In genomic region chr9:72415163-72415562, GRCh38 we compare ENCODE assay signal across 22 cellular contexts. TPM values are rescaled to one million over a fixed set of nuclear protein-coding genes. Genes with fewer than 3 reads are reported as not detected.
A peak's percentile ranks its signal among the peaks of the same experiment; 100 is the strongest.
DNase-seq lines count a peak whose midpoint lies in the region; ATAC-seq and TF ChIP-seq lines count a peak whose summit lies in the region.
"Had no signal": no experiment of that assay in that cellular context is flagged by ENCODE, and none has a peak within 500 bp of the region (broad histone marks: within the 10 kb centered on the region; RNA-seq: fewer than 3 reads in every experiment).

No MANE protein-coding gene starts in this region.

- H3K36me3 ChIP-seq in GM06990 (ENCODE audit: control insufficient read depth, insufficient read depth, low read length) = no peaks in the 10 kb centered on the region
- no peaks in the 10 kb centered on the region for H3K36me3 ChIP-seq in H7 (replicated peaks; ENCODE audit: control insufficient read depth, insufficient read depth, low read length)
- H3K36me3 ChIP-seq: ovary, SJCRH30, upper lobe of left lung had no signal

- H3K27me3 ChIP-seq in GM06990 (replicated peaks; ENCODE audit: control insufficient read depth, insufficient read depth, low read length) (no peaks in the 10 kb centered on the region), H7 (ENCODE audit: control insufficient read depth, insufficient read depth, low read length) (no peaks in the 10 kb centered on the region)
- H3K27me3 ChIP-seq: ovary, SJCRH30, upper lobe of left lung had no signal

- H3K4me3 ChIP-seq in GM06990 (replicated peaks; ENCODE audit: low read depth, low read length) (no peak overlapping the region), H7 (ENCODE audit: insufficient read depth, low read depth, low read length) (no peak overlapping the region)
- H3K4me3 ChIP-seq: ovary, SJCRH30, smooth muscle cell, upper lobe of left lung had no signal

- DNase-seq in GM06990 (ENCODE audit: extremely low read depth, insufficient read length) (peak; percentile 5), H7 (no peak), germinal center (ENCODE audit: low spot score) (no peak), NCI-H1092 treated with DMSO at 0.1 percent for 48 hours (lab: John Stamatoyannopoulos, UW) (no peak), COR-L47 (lab: John Stamatoyannopoulos, UW) (no peak)
- DNase-seq: activated CD4-positive, alpha-beta memory T cell treated with anti-CD3 and anti-CD28 coated beads for 36 hours; CD4-positive, alpha-beta T cell; KBM-7; NCI-H1436 treated with DMSO at 0.1 percent for 48 hours; NCI-H2171; NCI-H524; ovary; retina; SJCRH30; substantia nigra; T-helper 1 cell; upper lobe of left lung had no signal

- TF ChIP-seq CTCF in GM06990 (IDR thresholded peaks at IDR 0.05; ENCODE audit: insufficient read depth, low read length, poor library complexity, severe bottlenecking) = no peak

- ATAC-seq in GM18858 (IDR thresholded peaks at IDR 0.05; ENCODE audit: unreplicated experiment) (peak; percentile 55), GM21529 (IDR thresholded peaks at IDR 0.05; ENCODE audit: unreplicated experiment) (peak; percentile 82), HG03039 (IDR thresholded peaks at IDR 0.05; ENCODE audit: unreplicated experiment) (peak; percentile 83)
- ATAC-seq: Panc1 had no signal

RNA-seq across cellular contexts. Expression of gene ZFAND5, which starts 50.2 kb away (rescaled TPM):
- total RNA-seq in H7 (2014; rRNA removed; shearing (Covaris generic)) = 124 and 145 TPM in 2 replicates
